In genomic region chr6:163147988-163148387, GRCh38 we compare ENCODE assay signal across 14 cellular contexts.
DNase-seq lines count a peak whose midpoint lies in the region; ATAC-seq and TF ChIP-seq lines count a peak whose summit lies in the region.
"Had no signal": no experiment of that assay in that cellular context is flagged by ENCODE, and none has a peak within 500 bp of the region (broad histone marks: within the 10 kb centered on the region; RNA-seq: fewer than 3 reads in every experiment).

No MANE protein-coding gene starts in this region.

- TF ChIP-seq CTCF in mammary epithelial cell (conservative IDR thresholded peaks at IDR 0.05 in 1 of 2, IDR thresholded peaks at IDR 0.05 in 1 of 2; ENCODE audit: extremely low read depth in 1 of 2, insufficient read depth in 1 of 2, low read depth in 1 of 2, low read length in 2 of 2), result no peak
- TF ChIP-seq CTCF in WERI-Rb-1 (IDR thresholded peaks at IDR 0.05; ENCODE audit: low read depth, low read length), result 0 out of 2 replicates have a peak, but pooled peaks have one; percentile 8
- TF ChIP-seq CTCF in tibial nerve (IDR thresholded peaks at IDR 0.05), result peak in 2 of 5 experiments; percentile 24 to 40
- no peak for TF ChIP-seq CTCF in hepatocyte (IDR thresholded peaks at IDR 0.05; ENCODE audit: poor library complexity)

- WGBS in mammary epithelial cell (ENCODE audit: low coverage, missing lambda C conversion rate), result 40% methylated on average over 4 of the region's 4 CpGs
- WGBS in tibial nerve, 2 donors, result 27 to 46% methylated on average over 4 of the region's 4 CpGs
- WGBS in hepatocyte (ENCODE audit: low lambda C conversion rate, missing lambda C conversion rate), result 67% methylated on average over 4 of the region's 4 CpGs

- no peaks in the 10 kb centered on the region for H3K79me2 ChIP-seq in mammary epithelial cell (ENCODE audit: insufficient read depth, low read length)
- no peaks in the 10 kb centered on the region for H3K79me2 ChIP-seq in hepatocyte

- H3K27ac ChIP-seq in mammary epithelial cell (ENCODE audit: insufficient read depth, low read depth, low read length) (no peak overlapping the region), WERI-Rb-1 (no peak overlapping the region), tibial nerve (peak overlapping the region; percentile 35 to 92 (median 66)), hepatocyte (no peak overlapping the region)
- H3K27ac ChIP-seq: left ventricle myocardium inferior, SJSA1 had no signal

- no peaks in the 10 kb centered on the region for H3K27me3 ChIP-seq in mammary epithelial cell (ENCODE audit: insufficient read depth, low read length)
- no peaks in the 10 kb centered on the region for H3K27me3 ChIP-seq in WERI-Rb-1 (ENCODE audit: insufficient read depth, low read depth, severe bottlenecking)
- H3K27me3 ChIP-seq in tibial nerve, result no peaks in the 10 kb centered on the region
- no peaks in the 10 kb centered on the region for H3K27me3 ChIP-seq in hepatocyte
- H3K27me3 ChIP-seq: SJSA1 had no signal

- no peaks in the 10 kb centered on the region for H4K20me1 ChIP-seq in mammary epithelial cell (ENCODE audit: insufficient read depth, low read length)
- no peaks in the 10 kb centered on the region for H4K20me1 ChIP-seq in hepatocyte (ENCODE audit: insufficient read depth, poor library complexity, severe bottlenecking)

- peak; percentile 9 to 24 for DNase-seq in T47D (ENCODE audit: low read depth in 1 of 2, low spot score in 1 of 2)
- DNase-seq in mammary epithelial cell, result no peak
- DNase-seq in WERI-Rb-1, result no peak
- peak; percentile 86 for DNase-seq in globus pallidus (ENCODE audit: low spot score)
- no peak for DNase-seq in tibial nerve (ENCODE audit: low spot score in 2 of 2)
- DNase-seq in hepatocyte (ENCODE audit: low spot score), result no peak
- no peak for DNase-seq in occipital lobe (lab: John Stamatoyannopoulos, UW)
- DNase-seq: activated CD4-positive, alpha-beta memory T cell treated with anti-CD3 and anti-CD28 coated beads, Interleukin-2, amount 10 ng/mL, durations not matched to agents 7 days and 5 days; GF-D8; left ventricle myocardium inferior; naive thymus-derived CD4-positive, alpha-beta T cell; stimulated activated CD4-positive, alpha-beta T cell treated with anti-CD3 and anti-CD28 coated beads, Interleukin-1b, Interleukin-23, amount 100 ng/mL, for 48 hours had no signal

- no peaks in the 10 kb centered on the region for H3K9me2 ChIP-seq in hepatocyte (replicated peaks; ENCODE audit: insufficient read depth)

- no peak for ATAC-seq in GM19452 (IDR thresholded peaks at IDR 0.05; ENCODE audit: unreplicated experiment)
- ATAC-seq: naive thymus-derived CD4-positive, alpha-beta T cell had no signal

- CTCF ChIA-PET in mammary epithelial cell (lab: Charles Lee; ENCODE audit: low non-redundant PET), result no interaction called here

- TF ChIP-seq EP300 in tibial nerve (IDR thresholded peaks at IDR 0.05), result no peak

- H3K9me3 ChIP-seq in mammary epithelial cell (replicated peaks; ENCODE audit: insufficient read depth, low read length) (peaks cover 8% of the 10 kb centered on the region), WERI-Rb-1 (ENCODE audit: severe bottlenecking) (no peaks in the 10 kb centered on the region), tibial nerve (no peaks in the 10 kb centered on the region), hepatocyte (ENCODE audit: low read depth) (no peaks in the 10 kb centered on the region)
- H3K9me3 ChIP-seq: left ventricle myocardium inferior, SJSA1 had no signal

- H3K9ac ChIP-seq in mammary epithelial cell (ENCODE audit: insufficient read depth, low read length), result no peak overlapping the region

- intact Hi-C loops in mammary epithelial cell (cut with micrococcal nuclease), result no loop called here

- no peak overlapping the region for H2AFZ ChIP-seq in mammary epithelial cell (ENCODE audit: low read depth, low read length)
- H2AFZ ChIP-seq in hepatocyte, result no peak overlapping the region

- no TSS peak for BruUV-seq in mammary epithelial cell (replicated peaks; lab: Mats Ljungman, UMichigan)

- H3K4me3 ChIP-seq in mammary epithelial cell (replicated peaks in 1 of 3; ENCODE audit: insufficient read depth in 1 of 3, low read depth in 2 of 3, low read length in 3 of 3) (no peak overlapping the region), WERI-Rb-1 (ENCODE audit: low read depth, low read length) (no peak overlapping the region), tibial nerve (peak overlapping the region in 1 of 4 donors; percentile 28), hepatocyte (no peak overlapping the region)
- H3K4me3 ChIP-seq: left ventricle myocardium inferior, SJSA1 had no signal

- in situ Hi-C loops in T47D (cut with HindIII; ENCODE audit: low pct_unique_long_range_greater_than_20kb, low sequenced_read_pairs), result no loop called here
- in situ Hi-C loops in mammary epithelial cell (cut with MboI; ENCODE audit: low sequenced_read_pairs in 2 of 2), result no loop called here

- no peak for TF ChIP-seq POLR2A in tibial nerve (IDR thresholded peaks at IDR 0.05)

- H3K4me2 ChIP-seq in mammary epithelial cell (ENCODE audit: insufficient read depth, low read depth, low read length) (no peak overlapping the region), hepatocyte (no peak overlapping the region)

- H3K36me3 ChIP-seq in mammary epithelial cell (ENCODE audit: insufficient read depth, low read length) (no peaks in the 10 kb centered on the region), WERI-Rb-1 (no peaks in the 10 kb centered on the region), tibial nerve (no peaks in the 10 kb centered on the region), hepatocyte (replicated peaks; ENCODE audit: insufficient read depth, low read depth) (no peaks in the 10 kb centered on the region)
- H3K36me3 ChIP-seq: left ventricle myocardium inferior, SJSA1 had no signal

- dilution Hi-C loops in mammary epithelial cell (cut with HindIII; ENCODE audit: low sequenced_read_pairs), result no loop called here

- no peaks in the 10 kb centered on the region for H3K4me1 ChIP-seq in mammary epithelial cell (ENCODE audit: insufficient read depth, low read length)
- peaks cover 0 to 21% (median 0%) of the 10 kb centered on the region in 4 donors for H3K4me1 ChIP-seq in tibial nerve
- no peaks in the 10 kb centered on the region for H3K4me1 ChIP-seq in hepatocyte (ENCODE audit: insufficient read depth)
- H3K4me1 ChIP-seq: left ventricle myocardium inferior, SJSA1 had no signal

Comparison
In these comparisons a context has a peak if more than half of its experiments do, and no peak if none do; other contexts are left out.
1. DNase-seq: peak in T47D (2 of 2) and globus pallidus (single experiment); none in mammary epithelial cell (single experiment), WERI-Rb-1 (single experiment), tibial nerve (0 of 2), hepatocyte (single experiment) and occipital lobe (single experiment).
2. H3K27ac ChIP-seq: peak in tibial nerve (4 of 4); none in mammary epithelial cell (single experiment), WERI-Rb-1 (single experiment) and hepatocyte (single experiment).